In the genomic region with DNA sequence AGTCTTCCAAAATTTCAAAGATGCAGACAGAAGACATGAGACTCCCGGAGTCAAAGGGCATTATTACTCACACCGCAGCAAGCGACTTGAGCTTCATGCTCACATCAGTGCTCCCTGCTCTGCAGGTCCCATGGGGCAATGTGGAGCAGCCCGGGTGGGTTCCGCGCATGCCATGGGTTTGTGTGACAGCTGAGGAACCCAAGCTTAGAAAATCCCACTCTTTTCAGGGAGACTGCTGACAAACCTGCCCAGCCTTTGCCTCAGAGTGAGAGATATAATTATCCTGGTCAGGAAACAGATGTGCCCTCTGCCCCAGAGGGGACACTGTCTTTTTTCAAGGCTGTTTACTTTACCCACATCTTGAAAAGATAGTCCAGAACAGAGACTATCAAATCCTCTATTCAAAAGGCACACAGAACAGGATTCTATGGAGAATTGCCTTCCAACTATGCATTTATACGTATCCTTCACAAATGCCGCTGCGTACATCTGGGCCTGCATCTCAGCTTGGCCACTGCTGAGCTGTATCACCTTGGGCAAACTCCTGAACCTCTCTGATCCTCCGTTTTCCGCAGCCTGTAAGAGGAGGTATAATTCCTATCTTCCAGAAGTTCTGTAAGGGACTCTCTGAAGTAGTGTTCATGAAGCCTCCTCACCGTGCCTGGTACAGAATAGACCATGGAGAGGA, we compare ENCODE assay signal across 17 cellular contexts. TPM values are rescaled to one million over a fixed set of nuclear protein-coding genes. Genes with fewer than 3 reads are reported as not detected.
DNase-seq lines count a peak whose midpoint lies in the region; ATAC-seq and TF ChIP-seq lines count a peak whose summit lies in the region.
"Had no signal": no experiment of that assay in that cellular context is flagged by ENCODE, and none has a peak within 500 bp of the region (broad histone marks: within the 10 kb centered on the region; RNA-seq: fewer than 3 reads in every experiment).

No MANE protein-coding gene starts in this region.

- no TSS peak for BruUV-seq in IMR-90 (replicated peaks; lab: Mats Ljungman, UMichigan)

- WGBS in IMR-90 (ENCODE audit: extremely low coverage in 2 of 2, insufficient read length in 1 of 2), 2 experiments = 92% methylated on average over 5 of the region's 12 CpGs; no CpG with 5 or more reads in 1 of the 2 experiments

- peaks cover 15% of the 10 kb centered on the region for H3K9me1 ChIP-seq in IMR-90 (ENCODE audit: insufficient read depth, low read length)

- H2AFZ ChIP-seq in IMR-90 (replicated peaks; ENCODE audit: low read length, poor library complexity) = no peak overlapping the region

- H3K56ac ChIP-seq in IMR-90 (ENCODE audit: extremely low read depth, insufficient read depth, low read length) = no peak overlapping the region

- peaks cover 26% of the 10 kb centered on the region for H3K36me3 ChIP-seq in IMR-90 (ENCODE audit: control insufficient read depth, insufficient read depth, low read length)

- H3K27ac ChIP-seq in IMR-90 (ENCODE audit: insufficient read depth, low read length) (no peak overlapping the region), temporal lobe (ENCODE audit: low read depth, low read length) (peak overlapping the region; percentile 66)
- H3K27ac ChIP-seq: foreskin keratinocyte had no signal

- H2BK15ac ChIP-seq in IMR-90 (ENCODE audit: low read depth, low read length) = no peak overlapping the region

- TF ChIP-seq POLR2A in IMR-90 (IDR thresholded peaks at IDR 0.05; ENCODE audit: low read depth, low read length) = no peak

- peaks cover 41% of the 10 kb centered on the region for H4K20me1 ChIP-seq in IMR-90 (ENCODE audit: insufficient read depth, low read length)

- H3K14ac ChIP-seq in IMR-90 (replicated peaks; ENCODE audit: low read depth, low read length) = no peak overlapping the region

- no peak overlapping the region for H3K27ac Mint-ChIP-seq in natural killer cell treated with Interleukin-12 subunit alpha and Interleukin-12 subunit beta and Interleukin-15 and Interleukin-18, amount 100 ng/mL, for 72 hours
- H3K27ac Mint-ChIP-seq: activated naive CD4-positive, alpha-beta T cell treated with anti-CD3 and anti-CD28 coated beads, Interleukin-2, amount 50 U/mL, for 72 hours; activated T-cell treated with anti-CD3 and anti-CD28 coated beads, Interleukin-2, amount 50 U/mL, for 24 hours; B cell; naive thymus-derived CD4-positive, alpha-beta T cell had no signal

- dilution Hi-C loops in IMR-90 (cut with HindIII; ENCODE audit: low sequenced_read_pairs, unreplicated experiment) = no loop called here

- no peaks in the 10 kb centered on the region for H3K9me3 Mint-ChIP-seq in natural killer cell treated with Interleukin-12 subunit alpha and Interleukin-12 subunit beta and Interleukin-15 and Interleukin-18, amount 100 ng/mL, for 72 hours
- H3K9me3 Mint-ChIP-seq: activated naive CD4-positive, alpha-beta T cell treated with anti-CD3 and anti-CD28 coated beads, Interleukin-2, amount 50 U/mL, for 72 hours; activated T-cell treated with anti-CD3 and anti-CD28 coated beads, Interleukin-2, amount 50 U/mL, for 24 hours; naive thymus-derived CD4-positive, alpha-beta T cell had no signal

- intact Hi-C loops in IMR-90 (cut with micrococcal nuclease) = no loop called here

- no peak overlapping the region for H3K23ac ChIP-seq in IMR-90 (ENCODE audit: low read depth, low read length)

- H2BK120ac ChIP-seq in IMR-90 (ENCODE audit: low read depth, low read length) = no peak overlapping the region

- TF ChIP-seq CTCF in IMR-90 (conservative IDR thresholded peaks at IDR 0.05; ENCODE audit: low read depth, low read length) (no peak), choroid plexus epithelial cell (conservative IDR thresholded peaks at IDR 0.05; ENCODE audit: low read depth, low read length) (no peak)

- no peak overlapping the region for H2BK5ac ChIP-seq in IMR-90 (ENCODE audit: low read depth, low read length, poor library complexity, severe bottlenecking)

- CTCF ChIA-PET in IMR-90 (lab: Yijun Ruan, JAX) = interaction anchor here (1.3 to 1.8 kb wide), 2 partner anchors 15 to 44 kb away, joined by 4 read pairs; no protein-coding TSS in a partner anchor

- H3K36me3 Mint-ChIP-seq in natural killer cell treated with Interleukin-12 subunit alpha and Interleukin-12 subunit beta and Interleukin-15 and Interleukin-18, amount 100 ng/mL, for 72 hours = no peaks in the 10 kb centered on the region
- H3K36me3 Mint-ChIP-seq: activated naive CD4-positive, alpha-beta T cell treated with anti-CD3 and anti-CD28 coated beads, Interleukin-2, amount 50 U/mL, for 72 hours had no signal

- no peak overlapping the region for H4K8ac ChIP-seq in IMR-90 (ENCODE audit: low read depth in 2 of 2, low read length in 2 of 2)

- in situ Hi-C loops in IMR-90 (cut with MboI; ENCODE audit: low sequenced_read_pairs) = no loop called here

- H3K9ac ChIP-seq in IMR-90 (ENCODE audit: low read depth, low read length) = no peak overlapping the region

- no peak for TF ChIP-seq RAD21 in IMR-90 (IDR thresholded peaks at IDR 0.05; ENCODE audit: low read length)

- no peak overlapping the region for H2BK20ac ChIP-seq in IMR-90 (ENCODE audit: low read depth, low read length)

- POLR2A ChIA-PET in IMR-90 (lab: Charles Lee; ENCODE audit: unreplicated experiment) = no interaction called here

- no peak overlapping the region for H3K18ac ChIP-seq in IMR-90 (ENCODE audit: low read depth, low read length)

- no peaks in the 10 kb centered on the region for H3K4me1 Mint-ChIP-seq in natural killer cell treated with Interleukin-12 subunit alpha and Interleukin-12 subunit beta and Interleukin-15 and Interleukin-18, amount 100 ng/mL, for 72 hours (ENCODE audit: low read depth in 2 of 2)
- H3K4me1 Mint-ChIP-seq: B cell had no signal

- H2AK9ac ChIP-seq in IMR-90 (replicated peaks; ENCODE audit: low read depth, low read length, poor library complexity) = no peak overlapping the region

- no peak overlapping the region for H3K4me3 ChIP-seq in IMR-90 (ENCODE audit: insufficient read depth, low read depth, low read length)
- no peak overlapping the region for H3K4me3 ChIP-seq in choroid plexus epithelial cell (ENCODE audit: low read depth, low read length)

- no peak for ATAC-seq in IMR-90 (ENCODE audit: low read depth)
- no peak for ATAC-seq in natural killer cell treated with Interleukin-12 subunit alpha and Interleukin-12 subunit beta and Interleukin-15 and Interleukin-18, amount 100 ng/mL, for 72 hours
- ATAC-seq: activated naive CD4-positive, alpha-beta T cell treated with anti-CD3 and anti-CD28 coated beads, Interleukin-2, amount 50 U/mL, for 72 hours; foreskin keratinocyte; naive thymus-derived CD4-positive, alpha-beta T cell; Panc1 had no signal

- no peak overlapping the region for H4K5ac ChIP-seq in IMR-90 (ENCODE audit: low read depth, low read length)

- H3K79me1 ChIP-seq in IMR-90 (ENCODE audit: low read depth in 1 of 2, low read length in 2 of 2) = peaks cover 32 to 60% of the 10 kb centered on the region in 2 experiments; a peak in 3 of 4 replicates

- DNase-seq in IMR-90 = peak; percentile 35
- peak; percentile 68 for DNase-seq in choroid plexus epithelial cell (ENCODE audit: low read depth)
- peak; percentile 67 for DNase-seq in mesenteric fat pad (ENCODE audit: low spot score)
- no peak for DNase-seq in H4 (ENCODE audit: low spot score)
- DNase-seq in natural killer cell treated with Interleukin-12 subunit alpha and Interleukin-12 subunit beta and Interleukin-15 and Interleukin-18, amount 100 ng/mL, for 72 hours (ENCODE audit: low spot score) = no peak
- no peak for DNase-seq in Ammon's horn (ENCODE audit: low spot score)
- DNase-seq: activated CD4-positive, alpha-beta T cell treated with anti-CD3 and anti-CD28 coated beads, Interleukin-2, amount 50 U/mL, for 1 hour; activated T-cell treated with anti-CD3 and anti-CD28 coated beads, Interleukin-2, amount 50 U/mL, for 24 hours; effector CD8-positive, alpha-beta T cell; foreskin keratinocyte; naive thymus-derived CD4-positive, alpha-beta T cell; NCI-H1930; NCI-H526 treated with DMSO at 0.1 percent for 48 hours had no signal

- H2AK5ac ChIP-seq in IMR-90 (ENCODE audit: low read depth, low read length) = no peak overlapping the region

- no peak overlapping the region for H4K91ac ChIP-seq in IMR-90 (ENCODE audit: insufficient read depth, low read depth, low read length)

- no peak overlapping the region for H3K4ac ChIP-seq in IMR-90 (ENCODE audit: low read depth, low read length)

- no peak overlapping the region for H3K4me3 Mint-ChIP-seq in natural killer cell treated with Interleukin-12 subunit alpha and Interleukin-12 subunit beta and Interleukin-15 and Interleukin-18, amount 100 ng/mL, for 72 hours
- H3K4me3 Mint-ChIP-seq: activated T-cell treated with anti-CD3 and anti-CD28 coated beads, Interleukin-2, amount 50 U/mL, for 24 hours; B cell; naive thymus-derived CD4-positive, alpha-beta T cell had no signal

- H3K27me3 ChIP-seq in IMR-90 (ENCODE audit: control insufficient read depth, insufficient read depth, low read length) = no peaks in the 10 kb centered on the region
- H3K27me3 ChIP-seq: foreskin keratinocyte had no signal

- peaks cover 17 to 27% of the 10 kb centered on the region in 2 donors for H3K27me3 Mint-ChIP-seq in natural killer cell treated with Interleukin-12 subunit alpha and Interleukin-12 subunit beta and Interleukin-15 and Interleukin-18, amount 100 ng/mL, for 72 hours

- peaks cover 16% of the 10 kb centered on the region for H3K4me1 ChIP-seq in IMR-90 (ENCODE audit: control insufficient read depth, insufficient read depth, low read length)
- H3K4me1 ChIP-seq: foreskin keratinocyte had no signal

- H3K9me3 ChIP-seq in IMR-90 (ENCODE audit: control insufficient read depth, insufficient read depth, low read length) = no peaks in the 10 kb centered on the region

- no peak overlapping the region for H3K4me2 ChIP-seq in IMR-90 (ENCODE audit: low read depth, low read length)

TF ChIP-seq in IMR-90, 13 proteins besides CTCF, POLR2A, EP300 and RAD21 (continues in another document):
- no peak for TF ChIP-seq FOS (IDR thresholded peaks at IDR 0.05; ENCODE audit: low read depth, low read length)
- no peak for TF ChIP-seq MAZ (IDR thresholded peaks at IDR 0.05; ENCODE audit: borderline replicate concordance, low read depth, low read length)
- no peak for TF ChIP-seq BHLHE40 (IDR thresholded peaks at IDR 0.05; ENCODE audit: low read depth, low read length)
- TF ChIP-seq CEBPB (IDR thresholded peaks at IDR 0.05; ENCODE audit: low read depth, low read length) = no peak
- no peak for TF ChIP-seq CHD1 (IDR thresholded peaks at IDR 0.05; ENCODE audit: low read depth, low read length)
- no peak for TF ChIP-seq MAFK (IDR thresholded peaks at IDR 0.05; ENCODE audit: low read depth, low read length)
- no peak for TF ChIP-seq MXI1 (IDR thresholded peaks at IDR 0.05; ENCODE audit: borderline replicate concordance, low read depth, low read length)

RNA-seq across cellular contexts. Expression of a gene that starts 16.0 kb away (rescaled TPM):
- total RNA-seq in IMR-90 (2012; rRNA removed) (6.3 and 6.9 TPM in 2 replicates), mesenteric fat pad (2.7 TPM), temporal lobe (41.8 TPM)
- polyA plus RNA-seq in IMR-90 (2012; rRNA removed) = 10.8 and 13.5 TPM in 2 replicates
- 7.1 and 15.4 TPM in 2 replicates for polyA plus RNA-seq in IMR-90 (2012; cell fraction: cytosol; rRNA removed)
- polyA plus RNA-seq in IMR-90 (2012; cell fraction: nucleus; rRNA removed; ENCODE audit: low replicate concordance) = 10.9 and 23.2 TPM in 2 replicates
- 7.4 and 9.4 TPM in 2 replicates for total RNA-seq in H4 (2014; rRNA removed; shearing (Covaris generic))
- not detected for total RNA-seq in natural killer cell treated with Interleukin-12 subunit alpha and Interleukin-12 subunit beta and Interleukin-15 and Interleukin-18, amount 100 ng/mL, for 72 hours

Comparison
In these comparisons a context has a peak if more than half of its experiments do, and no peak if none do; other contexts are left out.
1. DNase-seq: peak in IMR-90 (single experiment), choroid plexus epithelial cell (single experiment) and mesenteric fat pad (single experiment); none in H4 (single experiment), natural killer cell treated with Interleukin-12 subunit alpha and Interleukin-12 subunit beta and Interleukin-15 and Interleukin-18, amount 100 ng/mL, for 72 hours (single experiment) and Ammon's horn (single experiment).